ENCODE assay signal across 8 cellular contexts in genomic region chr3:50350527-50351317, GRCh38. TPM values are rescaled to one million over a fixed set of nuclear protein-coding genes. Genes with fewer than 3 reads are reported as not detected.
DNase-seq lines count a peak whose midpoint lies in the region; ATAC-seq, FAIRE-seq and TF ChIP-seq lines count a peak whose summit lies in the region.

Gene CYB561D2, plus strand, starts transcription at chr3:50350862. Its CDS starts 572 bp downstream, at chr3:50351434.
Gene NPRL2, minus strand, starts transcription at chr3:50350775. Its CDS starts 123 bp downstream, at chr3:50350652.

- H3K9me3 ChIP-seq in HepG2 (ENCODE audit: low read length): no peaks in the 10 kb centered on the region

- in situ Hi-C loops in HepG2 (cut with HindIII; ENCODE audit: extremely low pct_ligation_motif_present, low pct_unique_long_range_greater_than_20kb): no loop called here

- POLR2A ChIA-PET in HepG2 (lab: Yijun Ruan, JAX): interaction anchor here (0.8 to 2.7 kb wide), 14 partner anchors 8 to 268 kb away, joined by 3 to 60 read pairs (median 5); partner anchors contain the start of genes GNAI2, HEMK1, HYAL1 and HYAL3

- CTCF ChIA-PET in HepG2 (lab: Yijun Ruan, JAX; ENCODE audit: low intra/inter-chr PET ratio, low total read pairs): no interaction called here

- peak within 1 kb of the TSS; percentile 65 for H3K27ac ChIP-seq in HepG2 (ENCODE audit: extremely low read length, insufficient read depth, low read length)

- no peaks in the 10 kb centered on the region for H3K27me3 ChIP-seq in HepG2 (ENCODE audit: control insufficient read depth in 1 of 2, insufficient read depth in 2 of 2, low read length in 2 of 2)

- intact Hi-C loops in HepG2 (cut with micrococcal nuclease; ENCODE audit: unreplicated experiment): no loop called here

- peak within 1 kb of the TSS; percentile 99 for H3K4me2 ChIP-seq in HepG2 (ENCODE audit: low read depth, low read length)

- H3K79me2 ChIP-seq in HepG2 (ENCODE audit: insufficient read depth, low read length): peaks cover 16% of the 10 kb centered on the region

- TF ChIP-seq POLR2A in HepG2 (IDR thresholded peaks at IDR 0.05; ENCODE audit: insufficient read depth in 1 of 2, low read depth in 2 of 2, low read length in 2 of 2): peak in 1 of 2 experiments; percentile 72; a peak in 2 of 4 replicates

- FAIRE-seq in HepG2 (lab: Jason Lieb, UNC): peak; percentile 83

- TF ChIP-seq CTCF in HepG2 (CRISPR knock-in tag; IDR thresholded peaks at IDR 0.05): peak; percentile 4

- peak; percentile 52 for TF ChIP-seq RAD21 in HepG2 (CRISPR knock-in tag; IDR thresholded peaks at IDR 0.05)

- ATAC-seq in GM19397 (IDR thresholded peaks at IDR 0.05; ENCODE audit: unreplicated experiment) (peak; percentile 84), HG03565 (IDR thresholded peaks at IDR 0.05; ENCODE audit: unreplicated experiment) (peak; percentile 69), HepG2 (peak; percentile 91)

- no TSS peak for BruUV-seq in HepG2 (replicated peaks; lab: Mats Ljungman, UMichigan)

- H2AFZ ChIP-seq in HepG2 (ENCODE audit: low read length): peak within 1 kb of the TSS; percentile 58

- TF ChIP-seq EP300 in HepG2 (IDR thresholded peaks at IDR 0.05; ENCODE audit: low read depth in 2 of 2, low read length in 2 of 2) (no peak; a peak in 1 of 4 replicates), HepG2 (CRISPR knock-in tag; IDR thresholded peaks at IDR 0.05; ENCODE audit: borderline replicate concordance) (peak; percentile 62; the same call in 1 of the 2 replicates)

- 0 out of 2 replicates have a peak, but pooled peaks cover 3% of the 10 kb centered on the region for H4K20me1 ChIP-seq in HepG2 (ENCODE audit: insufficient read depth, low read length)

- peaks cover 9 to 40% of the 10 kb centered on the region in 2 experiments; a peak in 4 of 5 replicates for H3K36me3 ChIP-seq in HepG2 (replicated peaks in 1 of 2; ENCODE audit: control insufficient read depth in 1 of 2, insufficient read depth in 2 of 2, low read length in 2 of 2)

- DNase-seq in CD1c-positive myeloid dendritic cell (ENCODE audit: extremely low spot score) (peak; percentile 99), NCI-H82 (lab: John Stamatoyannopoulos, UW) (peak; percentile 94), dermis blood vessel endothelial cell (peak; percentile 96), HepG2 (ENCODE audit: low spot score) (peak; percentile 90)
- peak; percentile 100 for DNase-seq in activated CD4-positive, alpha-beta T cell treated with anti-CD3 and anti-CD28 coated beads, Interleukin-2, amount 50 U/mL, for 48 hours
- DNase-seq in stimulated activated CD4-positive, alpha-beta T cell treated with anti-CD3 and anti-CD28 coated beads, Interleukin-2, amount 100 ng/mL, for 48 hours: peak; percentile 97 to 99

- H3K9ac ChIP-seq in HepG2 (ENCODE audit: insufficient read depth, low read depth, low read length): peak within 1 kb of the TSS; percentile 76

- H3K4me1 ChIP-seq in HepG2 (ENCODE audit: insufficient read depth, low read length): peaks cover 58% of the 10 kb centered on the region

- H3K4me3 ChIP-seq in HepG2 (replicated peaks in 1 of 3; ENCODE audit: insufficient read depth in 1 of 3, low read depth in 2 of 3, low read length in 3 of 3): peak within 1 kb of the TSS; percentile 68 to 85 (median 77)

- WGBS in HepG2 (ENCODE audit: low lambda C conversion rate): 2% methylated on average over 18 of the region's 64 CpGs

TF ChIP-seq in HepG2, 621 proteins besides CTCF, POLR2A, EP300 and RAD21 (continues in another document):
- TF ChIP-seq HDAC6 (IDR thresholded peaks at IDR 0.05; ENCODE audit: low read depth, low read length) (no peak), ZNF776 (CRISPR knock-in tag; IDR thresholded peaks at IDR 0.05) (peak; percentile 97), ZNF687 (CRISPR knock-in tag; IDR thresholded peaks at IDR 0.05) (peak; percentile 100)

RNA-seq across cellular contexts. Expression of gene CYB561D2, which starts in this region (rescaled TPM):
- total RNA-seq in dermis blood vessel endothelial cell (26.2 and 30.0 TPM in 2 replicates), HepG2 (2016; rRNA removed; fragmentation: Illumina TruSeq; extraction: Trizol) (9.1 and 17.2 TPM in 2 replicates)
- 6.8 and 7.1 TPM in 2 replicates for total RNA-seq in HepG2 (2016; cell fraction: cytosol; rRNA removed; fragmentation: Illumina TruSeq; extraction: Trizol; ENCODE audit: low read depth)
- 10.9 and 17.6 TPM in 2 replicates for total RNA-seq in HepG2 (2016; cell fraction: insoluble cytoplasmic fraction; rRNA removed; fragmentation: Illumina TruSeq; extraction: Trizol)
- 8.0 and 11.0 TPM in 2 replicates for total RNA-seq in HepG2 (2016; cell fraction: membrane; rRNA removed; fragmentation: Illumina TruSeq; extraction: Trizol)
- 14.5 and 17.6 TPM in 2 replicates for total RNA-seq in HepG2 (2016; cell fraction: nucleus; rRNA removed; fragmentation: Illumina TruSeq; extraction: Trizol)
- polyA plus RNA-seq in HepG2 (2011; rRNA removed): 11.1 and 13.0 TPM in 2 replicates
- polyA plus RNA-seq in HepG2 (2011; cell fraction: cytosol; rRNA removed): 12.5 and 18.2 TPM in 2 replicates
- 19.9 and 20.1 TPM in 2 replicates for polyA plus RNA-seq in HepG2 (2011; cell fraction: nucleus; rRNA removed)
- 5.5 and 7.1 TPM in 2 replicates for polyA plus RNA-seq in HepG2 (2012)
- 4.0 and 5.4 TPM in 2 replicates for polyA plus RNA-seq in HepG2 (2016; cell fraction: cytosol; fragmentation: Illumina TruSeq; extraction: Trizol; ENCODE audit: low read depth)
- 7.6 and 9.4 TPM in 2 replicates for polyA plus RNA-seq in HepG2 (2016; cell fraction: insoluble cytoplasmic fraction; fragmentation: Illumina TruSeq; extraction: Trizol; ENCODE audit: low read depth)
- 5.1 and 6.2 TPM in 2 replicates for polyA plus RNA-seq in HepG2 (2016; cell fraction: membrane; fragmentation: Illumina TruSeq; extraction: Trizol; ENCODE audit: low read depth)
- 21.6 and 22.2 TPM in 2 replicates for polyA plus RNA-seq in HepG2 (2016; cell fraction: nucleus; fragmentation: Illumina TruSeq; extraction: Trizol; ENCODE audit: insufficient read depth, low read depth)
- 25.5 and 51.4 TPM in 2 replicates for polyA minus RNA-seq in HepG2 (2011; rRNA and poly(A)+ RNA removed; ENCODE audit: low replicate concordance)
- polyA minus RNA-seq in HepG2 (2011; cell fraction: cytosol; rRNA and poly(A)+ RNA removed): 3.2 and 4.9 TPM in 2 replicates
- polyA minus RNA-seq in HepG2 (2011; cell fraction: nucleus; rRNA and poly(A)+ RNA removed): 8.7 and 11.7 TPM in 2 replicates

RNA-seq across cellular contexts. Expression of gene NPRL2, which starts in this region (rescaled TPM):
- total RNA-seq in dermis blood vessel endothelial cell (14.0 and 16.8 TPM in 2 replicates), HepG2 (2016; rRNA removed; fragmentation: Illumina TruSeq; extraction: Trizol) (25.3 and 30.6 TPM in 2 replicates)
- total RNA-seq in HepG2 (2016; cell fraction: cytosol; rRNA removed; fragmentation: Illumina TruSeq; extraction: Trizol; ENCODE audit: low read depth): 8.8 and 10.0 TPM in 2 replicates
- total RNA-seq in HepG2 (2016; cell fraction: insoluble cytoplasmic fraction; rRNA removed; fragmentation: Illumina TruSeq; extraction: Trizol): 30.7 and 30.9 TPM in 2 replicates
- 12.0 and 12.5 TPM in 2 replicates for total RNA-seq in HepG2 (2016; cell fraction: membrane; rRNA removed; fragmentation: Illumina TruSeq; extraction: Trizol)
- total RNA-seq in HepG2 (2016; cell fraction: nucleus; rRNA removed; fragmentation: Illumina TruSeq; extraction: Trizol): 18.9 and 19.6 TPM in 2 replicates
- polyA plus RNA-seq in HepG2 (2011; rRNA removed): 51.4 and 52.7 TPM in 2 replicates
- 34.7 and 41.4 TPM in 2 replicates for polyA plus RNA-seq in HepG2 (2011; cell fraction: cytosol; rRNA removed)
- polyA plus RNA-seq in HepG2 (2011; cell fraction: nucleus; rRNA removed): 127 and 140 TPM in 2 replicates
- 13.7 and 18.3 TPM in 2 replicates for polyA plus RNA-seq in HepG2 (2012)
- 5.2 and 6.1 TPM in 2 replicates for polyA plus RNA-seq in HepG2 (2016; cell fraction: cytosol; fragmentation: Illumina TruSeq; extraction: Trizol; ENCODE audit: low read depth)
- 22.7 and 25.4 TPM in 2 replicates for polyA plus RNA-seq in HepG2 (2016; cell fraction: insoluble cytoplasmic fraction; fragmentation: Illumina TruSeq; extraction: Trizol; ENCODE audit: low read depth)
- polyA plus RNA-seq in HepG2 (2016; cell fraction: membrane; fragmentation: Illumina TruSeq; extraction: Trizol; ENCODE audit: low read depth): 7.5 and 10.8 TPM in 2 replicates
- 37.1 and 38.0 TPM in 2 replicates for polyA plus RNA-seq in HepG2 (2016; cell fraction: nucleus; fragmentation: Illumina TruSeq; extraction: Trizol; ENCODE audit: insufficient read depth, low read depth)
- polyA minus RNA-seq in HepG2 (2011; rRNA and poly(A)+ RNA removed; ENCODE audit: low replicate concordance): 32.6 and 44.8 TPM in 2 replicates
- 11.1 and 13.9 TPM in 2 replicates for polyA minus RNA-seq in HepG2 (2011; cell fraction: cytosol; rRNA and poly(A)+ RNA removed)
- 21.0 and 32.1 TPM in 2 replicates for polyA minus RNA-seq in HepG2 (2011; cell fraction: nucleus; rRNA and poly(A)+ RNA removed)

Comparison
In these comparisons a context has a peak if more than half of its experiments do, and no peak if none do; other contexts are left out.
1. Peak in every context shown above with its lines: DNase-seq, ATAC-seq, H3K4me3 ChIP-seq and H3K27ac ChIP-seq.